1 cellular context compared by ENCODE assay signal in genomic region chr13:106098778-106099177, GRCh38.
TF ChIP-seq lines count a peak whose summit lies in the region.

No MANE protein-coding gene starts in this region.

TF ChIP-seq in WTC11, 78 proteins besides CTCF, POLR2A, EP300 and RAD21 (continued from another document):
- TF ChIP-seq MYBL2 (CRISPR knock-in tag; IDR thresholded peaks at IDR 0.05) (no peak), KAT7 (CRISPR knock-in tag; IDR thresholded peaks at IDR 0.05; ENCODE audit: borderline replicate concordance) (no peak), ZNF138 (CRISPR knock-in tag; conservative IDR thresholded peaks at IDR 0.05) (no peak), USF1 (CRISPR knock-in tag; IDR thresholded peaks at IDR 0.05) (no peak), JUN (CRISPR knock-in tag; IDR thresholded peaks at IDR 0.05) (no peak), IRF1 (CRISPR knock-in tag; IDR thresholded peaks at IDR 0.05) (no peak), GRHL2 (CRISPR knock-in tag; IDR thresholded peaks at IDR 0.05; ENCODE audit: insufficient replicate concordance, severe bottlenecking) (no peak), NR3C1 (CRISPR knock-in tag; conservative IDR thresholded peaks at IDR 0.05; ENCODE audit: low read depth) (no peak), ZNF416 (CRISPR knock-in tag; IDR thresholded peaks at IDR 0.05) (no peak), SOX15 (CRISPR knock-in tag; IDR thresholded peaks at IDR 0.05) (no peak), EMX1 (CRISPR knock-in tag; IDR thresholded peaks at IDR 0.05) (no peak), TEAD4 (CRISPR knock-in tag; IDR thresholded peaks at IDR 0.05) (no peak), ATF2 (CRISPR knock-in tag; IDR thresholded peaks at IDR 0.05; ENCODE audit: borderline replicate concordance, low read depth) (no peak), ATF6 (CRISPR knock-in tag; IDR thresholded peaks at IDR 0.05) (no peak), ZMAT4 (CRISPR knock-in tag; IDR thresholded peaks at IDR 0.05) (no peak), TP53 (CRISPR knock-in tag; IDR thresholded peaks at IDR 0.05) (no peak), NFE2L1 (CRISPR knock-in tag; IDR thresholded peaks at IDR 0.05) (no peak)
